19 cellular contexts compared by ENCODE assay signal in the genomic region with DNA sequence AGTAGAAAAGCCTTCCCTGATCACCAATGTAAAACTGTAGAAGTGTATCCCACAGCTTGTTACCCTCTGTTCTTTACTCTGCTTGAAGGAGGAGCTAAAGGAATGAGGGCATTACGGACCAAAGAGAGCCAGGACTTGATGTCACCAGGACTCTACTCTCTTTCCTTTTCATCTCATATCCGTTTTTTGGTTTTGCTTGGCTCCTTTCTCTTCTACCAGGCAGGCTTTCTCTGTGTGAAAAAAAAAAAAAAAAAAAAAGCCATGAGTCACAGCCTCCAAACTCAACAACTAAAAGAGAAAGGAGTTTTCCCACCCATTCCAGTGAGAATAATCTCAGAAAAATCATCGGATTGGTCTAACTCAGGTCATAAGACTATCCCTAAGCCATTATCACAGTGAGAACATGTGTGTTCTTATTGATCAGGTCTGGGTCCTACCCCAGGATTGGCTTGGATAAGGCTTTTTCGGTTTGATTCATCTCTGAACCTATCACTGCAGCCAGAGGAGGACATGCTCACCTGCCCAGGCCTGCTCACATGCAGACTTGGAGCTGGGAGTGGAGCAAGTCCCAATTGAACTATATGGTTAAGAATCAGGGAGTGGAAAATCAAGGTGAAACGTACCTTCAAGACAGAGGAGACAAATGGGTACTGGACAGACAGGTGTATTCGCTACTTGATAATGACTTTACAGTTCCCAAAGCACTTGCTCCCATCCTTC. TPM values are rescaled to one million over a fixed set of nuclear protein-coding genes. Genes with fewer than 3 reads are reported as not detected.
DNase-seq lines count a peak whose midpoint lies in the region; ATAC-seq, FAIRE-seq and TF ChIP-seq lines count a peak whose summit lies in the region.
"Had no signal": no experiment of that assay in that cellular context is flagged by ENCODE, and none has a peak within 500 bp of the region (broad histone marks: within the 10 kb centered on the region; RNA-seq: fewer than 3 reads in every experiment).

No MANE protein-coding gene starts in this region.

- BruUV-seq in MCF 10A (replicated peaks; lab: Mats Ljungman, UMichigan): no TSS peak

- no peak overlapping the region for H3K4me3 Mint-ChIP-seq in MCF 10A (ENCODE audit: unreplicated experiment)

- no peak overlapping the region for H3K27ac Mint-ChIP-seq in MCF 10A (ENCODE audit: low read depth, unreplicated experiment)

- no peaks in the 10 kb centered on the region for H4K20me1 ChIP-seq in keratinocyte (ENCODE audit: control insufficient read depth, extremely low read depth, insufficient read depth, low read length)

- H3K4me3 ChIP-seq in breast epithelium (no peak overlapping the region), keratinocyte (ENCODE audit: control insufficient read depth in 2 of 3, extremely low read depth in 1 of 3, insufficient read depth in 2 of 3, low read depth in 1 of 3, low read length in 3 of 3) (peak overlapping the region in 1 of 3 experiments; percentile 15), lower lobe of right lung (no peak overlapping the region)

- H3K79me2 ChIP-seq in keratinocyte (ENCODE audit: control insufficient read depth, insufficient read depth, low read length): no peaks in the 10 kb centered on the region

- peak; percentile 9 for FAIRE-seq in keratinocyte (lab: Jason Lieb, UNC)
- FAIRE-seq: G401.6, GM12892, H1 had no signal

- H3K4me1 ChIP-seq in breast epithelium: no peaks in the 10 kb centered on the region
- peaks cover 10% of the 10 kb centered on the region for H3K4me1 ChIP-seq in keratinocyte (ENCODE audit: control insufficient read depth, extremely low read depth, insufficient read depth, low read length)
- no peaks in the 10 kb centered on the region for H3K4me1 ChIP-seq in lower lobe of right lung

- no peak overlapping the region for H3K27ac ChIP-seq in breast epithelium
- no peak overlapping the region for H3K27ac ChIP-seq in keratinocyte (ENCODE audit: control insufficient read depth, insufficient read depth, low read length)
- H3K27ac ChIP-seq in lower lobe of right lung: no peak overlapping the region
- H3K27ac ChIP-seq: 22Rv1, C4-2B had no signal

- dilution Hi-C loops in keratinocyte (cut with MboI; ENCODE audit: extremely low pct_ligation_motif_present, low sequenced_read_pairs): no loop called here

- H3K27me3 Mint-ChIP-seq in MCF 10A (ENCODE audit: insufficient read depth, unreplicated experiment): no peaks in the 10 kb centered on the region

- peaks cover 11% of the 10 kb centered on the region for H3K4me1 Mint-ChIP-seq in MCF 10A (ENCODE audit: insufficient read depth, unreplicated experiment)

- no peak overlapping the region for H3K9ac ChIP-seq in keratinocyte (ENCODE audit: control insufficient read depth, extremely low read depth, insufficient read depth, low read length)

- DNase-seq in MCF 10A (ENCODE audit: unreplicated experiment): peak; percentile 9
- no peak for DNase-seq in breast epithelium (ENCODE audit: low spot score in 2 of 2)
- DNase-seq in OCI-M1 (lab: John Stamatoyannopoulos, UW): peak; percentile 22
- peak; percentile 57 to 74 for DNase-seq in dermis microvascular lymphatic vessel endothelial cell (ENCODE audit: low read depth in 2 of 2)
- DNase-seq in keratinocyte (ENCODE audit: low read depth, low spot score): no peak
- DNase-seq in GM13976 (ENCODE audit: low spot score): no peak
- DNase-seq in lower lobe of right lung: no peak
- DNase-seq in activated gamma-delta T cell (lab: John Stamatoyannopoulos, UW): no peak
- DNase-seq: AML-193, IMR-90, MV-4-11, NCI-H2029 treated with DMSO at 0.1 percent for 48 hours, NCI-H526, SHP77 had no signal

- no peak for TF ChIP-seq POLR2A in breast epithelium (IDR thresholded peaks at IDR 0.05)

- H3K9me3 ChIP-seq in breast epithelium (no peaks in the 10 kb centered on the region), keratinocyte (ENCODE audit: control insufficient read depth, low read depth, low read length) (no peaks in the 10 kb centered on the region), lower lobe of right lung (no peaks in the 10 kb centered on the region)

- no peaks in the 10 kb centered on the region for H3K9me1 ChIP-seq in keratinocyte (ENCODE audit: control insufficient read depth, extremely low read depth, insufficient read depth, low read length)

- H3K36me3 Mint-ChIP-seq in MCF 10A (ENCODE audit: insufficient read depth, unreplicated experiment): no peaks in the 10 kb centered on the region

- H3K27me3 ChIP-seq in breast epithelium (peaks cover 0 to 13% of the 10 kb centered on the region in 2 donors), keratinocyte (ENCODE audit: control insufficient read depth, extremely low read depth, insufficient read depth, low read length) (no peaks in the 10 kb centered on the region), lower lobe of right lung (ENCODE audit: low read depth) (no peaks in the 10 kb centered on the region)

- in situ Hi-C loops in GM13976 (cut with MboI; ENCODE audit: low sequenced_read_pairs, unreplicated experiment): no loop called here

- H3K36me3 ChIP-seq in breast epithelium (no peaks in the 10 kb centered on the region), keratinocyte (ENCODE audit: control insufficient read depth in 2 of 2, extremely low read depth in 1 of 2, insufficient read depth in 2 of 2, low read length in 2 of 2) (no peaks in the 10 kb centered on the region), lower lobe of right lung (no peaks in the 10 kb centered on the region)

- TF ChIP-seq CTCF in MCF 10A (IDR thresholded peaks at IDR 0.05; ENCODE audit: unreplicated experiment) (no peak), breast epithelium (IDR thresholded peaks at IDR 0.05) (no peak), keratinocyte (optimal IDR thresholded peaks at IDR 0.05 in 1 of 3, IDR thresholded peaks at IDR 0.05 in 1 of 3, conservative IDR thresholded peaks at IDR 0.05 in 1 of 3; ENCODE audit: extremely low read depth in 1 of 3, insufficient read depth in 2 of 3, low read length in 3 of 3) (no peak), GM13976 (IDR thresholded peaks at IDR 0.05; ENCODE audit: borderline replicate concordance, control extremely low read depth, extremely low read depth, insufficient read depth, missing control alignments) (no peak), lower lobe of right lung (IDR thresholded peaks at IDR 0.05) (no peak)

- H2AFZ ChIP-seq in keratinocyte (ENCODE audit: control insufficient read depth, low read length): peak overlapping the region; percentile 52

- intact Hi-C loops in MCF 10A (cut with micrococcal nuclease) (no loop called here), breast epithelium (cut with DNase I; ENCODE audit: low total_unique reads) (loop anchor here (2.0 kb wide), 1 partner anchor 64 kb away; no protein-coding TSS in a partner anchor), lower lobe of right lung (cut with DNase I) (no loop called here)

- CTCF ChIA-PET in MCF 10A (lab: Yijun Ruan, JAX): interaction anchor here (0.6 to 1.9 kb wide), 4 partner anchors 15 to 119 kb away, joined by 3 to 18 read pairs (median 4); no protein-coding TSS in a partner anchor

- no peaks in the 10 kb centered on the region for H3K9me3 Mint-ChIP-seq in MCF 10A (ENCODE audit: unreplicated experiment)

- no peak for ATAC-seq in lower lobe of right lung

- peak overlapping the region; percentile 75 for H3K4me2 ChIP-seq in keratinocyte (ENCODE audit: control insufficient read depth, extremely low read depth, insufficient read depth, low read depth, low read length)

- POLR2A ChIA-PET in MCF 10A (lab: Yijun Ruan, JAX): interaction anchor here (0.6 kb wide), 1 partner anchor 30 kb away, joined by 3 read pairs; no protein-coding TSS in a partner anchor

RNA-seq across cellular contexts. Expression of a gene that starts 19.4 kb away (rescaled TPM):
- not detected in 2 replicates for total RNA-seq in MCF 10A (2022)
- not detected for total RNA-seq in breast epithelium
- total RNA-seq in dermis microvascular lymphatic vessel endothelial cell: 0.13 TPM in 2 replicates
- not detected in 3 replicates for polyA plus RNA-seq in keratinocyte
- polyA plus RNA-seq in keratinocyte (2011; ENCODE audit: low read depth): not detected
- polyA plus RNA-seq in keratinocyte (2011; cell fraction: cytosol; rRNA removed): not detected in 2 replicates
- polyA plus RNA-seq in keratinocyte (2011; cell fraction: nucleus; rRNA removed): 0.03 TPM in 1 of 2 replicates, not detected in the other
- polyA plus RNA-seq in keratinocyte (2012; ENCODE audit: low replicate concordance): 0.06 TPM in 1 of 2 replicates, not detected in the other
- polyA minus RNA-seq in keratinocyte: not detected in 3 replicates
- not detected for polyA minus RNA-seq in keratinocyte (2011; cell fraction: cytosol; rRNA and poly(A)+ RNA removed)
- not detected in 2 replicates for polyA minus RNA-seq in keratinocyte (2011; cell fraction: nucleus; rRNA and poly(A)+ RNA removed)
- 0.12 TPM for total RNA-seq in lower lobe of right lung
- total RNA-seq: IMR-90 had no signal
- polyA plus RNA-seq: IMR-90 had no signal

Comparison
In these comparisons a context has a peak if more than half of its experiments do, and no peak if none do; other contexts are left out.
1. DNase-seq: peak in MCF 10A (single experiment), OCI-M1 (single experiment) and dermis microvascular lymphatic vessel endothelial cell (2 of 2); none in breast epithelium (0 of 2), keratinocyte (single experiment), GM13976 (single experiment), lower lobe of right lung (single experiment) and activated gamma-delta T cell (single experiment).